In the genomic region with DNA sequence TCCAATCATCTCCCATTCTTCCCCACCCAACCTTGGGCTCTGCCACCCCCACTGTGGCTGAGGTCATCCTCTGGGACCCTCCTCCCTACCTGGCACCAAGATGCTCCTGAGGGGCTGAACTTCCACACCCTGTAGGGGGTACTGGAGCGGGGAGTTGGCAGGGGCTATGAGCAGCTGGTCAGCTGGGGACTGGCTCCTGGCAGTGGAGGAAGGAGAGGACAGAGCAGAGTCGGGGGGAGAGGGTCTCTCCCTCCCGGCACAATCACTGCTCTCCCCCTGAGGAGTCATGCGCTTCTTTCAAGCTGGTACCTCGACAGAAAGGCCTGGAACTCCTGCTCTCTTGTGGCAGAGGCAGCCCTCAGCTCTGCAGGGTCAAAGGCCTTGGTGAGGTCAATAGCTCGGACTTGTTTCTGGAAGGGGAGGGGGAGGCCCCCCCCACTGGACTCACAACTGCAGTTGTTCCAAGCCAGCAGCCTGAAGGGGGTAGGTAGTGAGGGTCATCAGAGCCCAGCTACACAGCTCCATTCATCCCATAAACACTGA, we compare ENCODE assay signal across 1 cellular context.
TF ChIP-seq lines count a peak whose summit lies in the region.

No MANE protein-coding gene starts in this region.

TF ChIP-seq in A549, 52 proteins besides CTCF, POLR2A, EP300 and RAD21 (continued from another document):
- TF ChIP-seq, protein P1, sequence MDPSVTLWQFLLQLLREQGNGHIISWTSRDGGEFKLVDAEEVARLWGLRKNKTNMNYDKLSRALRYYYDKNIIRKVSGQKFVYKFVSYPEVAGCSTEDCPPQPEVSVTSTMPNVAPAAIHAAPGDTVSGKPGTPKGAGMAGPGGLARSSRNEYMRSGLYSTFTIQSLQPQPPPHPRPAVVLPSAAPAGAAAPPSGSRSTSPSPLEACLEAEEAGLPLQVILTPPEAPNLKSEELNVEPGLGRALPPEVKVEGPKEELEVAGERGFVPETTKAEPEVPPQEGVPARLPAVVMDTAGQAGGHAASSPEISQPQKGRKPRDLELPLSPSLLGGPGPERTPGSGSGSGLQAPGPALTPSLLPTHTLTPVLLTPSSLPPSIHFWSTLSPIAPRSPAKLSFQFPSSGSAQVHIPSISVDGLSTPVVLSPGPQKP (IDR thresholded peaks at IDR 0.05; ENCODE audit: low read depth, low read length): no peak
- TF ChIP-seq MYC (IDR thresholded peaks at IDR 0.05; ENCODE audit: borderline replicate concordance, low read length) (no peak), FOSL2 (IDR thresholded peaks at IDR 0.05) (no peak), FOSL2 (CRISPR knock-in tag; IDR thresholded peaks at IDR 0.05) (no peak)
- TF ChIP-seq, protein P2, sequence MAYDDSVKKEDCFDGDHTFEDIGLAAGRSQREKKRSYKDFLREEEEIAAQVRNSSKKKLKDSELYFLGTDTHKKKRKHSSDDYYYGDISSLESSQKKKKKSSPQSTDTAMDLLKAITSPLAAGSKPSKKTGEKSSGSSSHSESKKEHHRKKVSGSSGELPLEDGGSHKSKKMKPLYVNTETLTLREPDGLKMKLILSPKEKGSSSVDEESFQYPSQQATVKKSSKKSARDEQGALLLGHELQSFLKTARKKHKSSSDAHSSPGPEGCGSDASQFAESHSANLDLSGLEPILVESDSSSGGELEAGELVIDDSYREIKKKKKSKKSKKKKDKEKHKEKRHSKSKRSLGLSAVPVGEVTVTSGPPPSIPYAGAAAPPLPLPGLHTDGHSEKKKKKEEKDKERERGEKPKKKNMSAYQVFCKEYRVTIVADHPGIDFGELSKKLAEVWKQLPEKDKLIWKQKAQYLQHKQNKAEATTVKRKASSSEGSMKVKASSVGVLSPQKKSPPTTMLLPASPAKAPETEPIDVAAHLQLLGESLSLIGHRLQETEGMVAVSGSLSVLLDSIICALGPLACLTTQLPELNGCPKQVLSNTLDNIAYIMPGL (CRISPR knock-in tag; IDR thresholded peaks at IDR 0.05; ENCODE audit: borderline replicate concordance): no peak
- TF ChIP-seq, protein P3, sequence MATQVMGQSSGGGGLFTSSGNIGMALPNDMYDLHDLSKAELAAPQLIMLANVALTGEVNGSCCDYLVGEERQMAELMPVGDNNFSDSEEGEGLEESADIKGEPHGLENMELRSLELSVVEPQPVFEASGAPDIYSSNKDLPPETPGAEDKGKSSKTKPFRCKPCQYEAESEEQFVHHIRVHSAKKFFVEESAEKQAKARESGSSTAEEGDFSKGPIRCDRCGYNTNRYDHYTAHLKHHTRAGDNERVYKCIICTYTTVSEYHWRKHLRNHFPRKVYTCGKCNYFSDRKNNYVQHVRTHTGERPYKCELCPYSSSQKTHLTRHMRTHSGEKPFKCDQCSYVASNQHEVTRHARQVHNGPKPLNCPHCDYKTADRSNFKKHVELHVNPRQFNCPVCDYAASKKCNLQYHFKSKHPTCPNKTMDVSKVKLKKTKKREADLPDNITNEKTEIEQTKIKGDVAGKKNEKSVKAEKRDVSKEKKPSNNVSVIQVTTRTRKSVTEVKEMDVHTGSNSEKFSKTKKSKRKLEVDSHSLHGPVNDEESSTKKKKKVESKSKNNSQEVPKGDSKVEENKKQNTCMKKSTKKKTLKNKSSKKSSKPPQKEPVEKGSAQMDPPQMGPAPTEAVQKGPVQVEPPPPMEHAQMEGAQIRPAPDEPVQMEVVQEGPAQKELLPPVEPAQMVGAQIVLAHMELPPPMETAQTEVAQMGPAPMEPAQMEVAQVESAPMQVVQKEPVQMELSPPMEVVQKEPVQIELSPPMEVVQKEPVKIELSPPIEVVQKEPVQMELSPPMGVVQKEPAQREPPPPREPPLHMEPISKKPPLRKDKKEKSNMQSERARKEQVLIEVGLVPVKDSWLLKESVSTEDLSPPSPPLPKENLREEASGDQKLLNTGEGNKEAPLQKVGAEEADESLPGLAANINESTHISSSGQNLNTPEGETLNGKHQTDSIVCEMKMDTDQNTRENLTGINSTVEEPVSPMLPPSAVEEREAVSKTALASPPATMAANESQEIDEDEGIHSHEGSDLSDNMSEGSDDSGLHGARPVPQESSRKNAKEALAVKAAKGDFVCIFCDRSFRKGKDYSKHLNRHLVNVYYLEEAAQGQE (IDR thresholded peaks at IDR 0.05): no peak
TF ChIP-seq in A549: peak in this region for 0.
